ENCODE assay signal across 19 cellular contexts in the genomic region with DNA sequence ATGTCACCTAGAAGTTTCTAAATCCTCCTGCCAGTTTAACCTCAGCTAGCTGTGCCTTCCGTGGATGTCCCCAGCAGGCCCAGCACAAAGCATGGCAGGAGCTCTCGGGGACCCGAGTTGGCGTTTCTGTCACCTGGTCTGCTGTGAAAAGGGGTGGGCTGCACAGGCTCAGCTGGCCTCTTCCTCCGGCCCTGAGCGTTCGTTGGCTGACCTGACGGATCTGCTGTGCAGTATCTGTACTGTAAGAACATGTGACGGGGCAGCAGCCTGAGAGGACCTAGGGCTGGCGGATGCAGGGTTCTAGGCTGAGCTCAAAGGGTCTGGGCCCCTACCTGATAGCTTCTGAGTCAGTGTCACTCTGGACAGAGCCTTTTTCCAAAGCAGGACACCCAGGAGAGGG. TPM values are rescaled to one million over a fixed set of nuclear protein-coding genes. Genes with fewer than 3 reads are reported as not detected.
DNase-seq lines count a peak whose midpoint lies in the region; ATAC-seq and TF ChIP-seq lines count a peak whose summit lies in the region.
"Had no signal": no experiment of that assay in that cellular context is flagged by ENCODE, and none has a peak within 500 bp of the region (broad histone marks: within the 10 kb centered on the region; RNA-seq: fewer than 3 reads in every experiment).

No MANE protein-coding gene starts in this region.

- H3K27me3 Mint-ChIP-seq in neural crest cell (ENCODE audit: low read depth) (no peaks in the 10 kb centered on the region), type B pancreatic cell (no peaks in the 10 kb centered on the region)

- H3K27ac Mint-ChIP-seq in neural crest cell (ENCODE audit: unreplicated experiment) (peak overlapping the region; percentile 71), type B pancreatic cell (peak overlapping the region; percentile 18)
- peak overlapping the region in 1 of 2 donors; percentile 5 for H3K27ac Mint-ChIP-seq in activated naive CD4-positive, alpha-beta T cell treated with anti-CD3 and anti-CD28 coated beads, Interleukin-2, amount 50 U/mL, for 72 hours
- H3K27ac Mint-ChIP-seq: CD4-positive, alpha-beta memory T cell; GM23338 had no signal

- H3K9me3 Mint-ChIP-seq in neural crest cell: no peaks in the 10 kb centered on the region
- H3K9me3 Mint-ChIP-seq in type B pancreatic cell: no peaks in the 10 kb centered on the region
- no peaks in the 10 kb centered on the region for H3K9me3 Mint-ChIP-seq in activated naive CD4-positive, alpha-beta T cell treated with anti-CD3 and anti-CD28 coated beads, Interleukin-2, amount 50 U/mL, for 72 hours
- H3K9me3 Mint-ChIP-seq: CD4-positive, alpha-beta memory T cell; GM23338 had no signal

- intact Hi-C loops in Right ventricle myocardium superior (cut with DNase I) (no loop called here), left ventricle myocardium superior (cut with micrococcal nuclease) (no loop called here)

- no peak for TF ChIP-seq CTCF in neural crest cell (conservative IDR thresholded peaks at IDR 0.05)
- no peak for TF ChIP-seq CTCF in type B pancreatic cell (conservative IDR thresholded peaks at IDR 0.05)

- H3K4me3 Mint-ChIP-seq in neural crest cell: no peak overlapping the region
- H3K4me3 Mint-ChIP-seq in type B pancreatic cell: no peak overlapping the region
- H3K4me3 Mint-ChIP-seq: CD4-positive, alpha-beta memory T cell; GM23338 had no signal

- ATAC-seq in Right ventricle myocardium superior (ENCODE audit: poor library complexity) (peak; percentile 40), left ventricle myocardium superior (peak; percentile 50)
- ATAC-seq in activated naive CD4-positive, alpha-beta T cell treated with anti-CD3 and anti-CD28 coated beads, Interleukin-2, amount 50 U/mL, for 72 hours: no peak
- ATAC-seq: GM23338 had no signal

- DNase-seq in Right ventricle myocardium superior (no peak), left ventricle myocardium superior (peak; percentile 50), neural crest cell (ENCODE audit: low read depth, low spot score) (no peak), type B pancreatic cell (ENCODE audit: extremely low spot score, unreplicated experiment) (no peak), G401 (ENCODE audit: low spot score) (no peak), C1 segment of cervical spinal cord (lab: John Stamatoyannopoulos, UW) (no peak)
- DNase-seq in activated naive CD4-positive, alpha-beta T cell treated with anti-CD3 and anti-CD28 coated beads, Interleukin-2, amount 50 U/mL, for 72 hours (ENCODE audit: low spot score in 2 of 2): no peak
- DNase-seq: ACHN; CD4-positive, alpha-beta memory T cell; DND-41; HCEC 1CT; NCI-H1092 treated with DMSO at 0.1 percent for 48 hours; NCI-H146; NCI-H2029; NCI-H226; NCI-H524; OCI-M1 had no signal

- in situ Hi-C loops in G401 (cut with HindIII; ENCODE audit: low sequenced_read_pairs): no loop called here

- H3K4me1 Mint-ChIP-seq in neural crest cell: peaks cover 47% of the 10 kb centered on the region
- H3K4me1 Mint-ChIP-seq in type B pancreatic cell (ENCODE audit: unreplicated experiment): peaks cover 13% of the 10 kb centered on the region

- H3K36me3 Mint-ChIP-seq in neural crest cell (ENCODE audit: low read depth): no peaks in the 10 kb centered on the region
- H3K36me3 Mint-ChIP-seq in type B pancreatic cell: no peaks in the 10 kb centered on the region
- no peaks in the 10 kb centered on the region for H3K36me3 Mint-ChIP-seq in activated naive CD4-positive, alpha-beta T cell treated with anti-CD3 and anti-CD28 coated beads, Interleukin-2, amount 50 U/mL, for 72 hours
- H3K36me3 Mint-ChIP-seq: CD4-positive, alpha-beta memory T cell had no signal

RNA-seq across cellular contexts. Expression of gene SPOCK2, which starts 52.9 kb away (rescaled TPM):
- total RNA-seq in Right ventricle myocardium superior (9.6 TPM), left ventricle myocardium superior (12.7 TPM), neural crest cell (1.4 and 1.5 TPM in 2 replicates), type B pancreatic cell (ENCODE audit: low replicate concordance) (13.8 TPM in 2 replicates)
- total RNA-seq in activated naive CD4-positive, alpha-beta T cell treated with anti-CD3 and anti-CD28 coated beads, Interleukin-2, amount 50 U/mL, for 72 hours: 100 to 1,000 TPM; 170 to 209 TPM
- 0.12 and 0.17 TPM in 2 replicates for total RNA-seq in G401 (2014; rRNA removed; shearing (Covaris generic))
- total RNA-seq: HT1080 had no signal

Comparison
In these comparisons a context has a peak if more than half of its experiments do, and no peak if none do; other contexts are left out.
1. ATAC-seq: peak in Right ventricle myocardium superior (single experiment) and left ventricle myocardium superior (single experiment); none in activated naive CD4-positive, alpha-beta T cell treated with anti-CD3 and anti-CD28 coated beads, Interleukin-2, amount 50 U/mL, for 72 hours (0 of 2).
2. RNA of gene SPOCK2, which starts 52.9 kb away (total RNA-seq): 170 to 209 TPM in activated naive CD4-positive, alpha-beta T cell treated with anti-CD3 and anti-CD28 coated beads, Interleukin-2, amount 50 U/mL, for 72 hours; 13.8 TPM in type B pancreatic cell, 12.7 TPM in left ventricle myocardium superior (single experiment), 9.6 TPM in Right ventricle myocardium superior (single experiment), 1.4 to 1.5 TPM in neural crest cell and 0.12 to 0.17 TPM in G401; every median in the first group is over 10 times any median in the second.